ENCODE assay signal across 8 cellular contexts in genomic region chr6:29705389-29706231, GRCh38. TPM values are rescaled to one million over a fixed set of nuclear protein-coding genes. Genes with fewer than 3 reads are reported as not detected.
DNase-seq lines count a peak whose midpoint lies in the region; ATAC-seq and TF ChIP-seq lines count a peak whose summit lies in the region.

No MANE protein-coding gene starts in this region.

- TF ChIP-seq CTCF in AG04450 (IDR thresholded peaks at IDR 0.05; ENCODE audit: low read depth, low read length) (peak; percentile 66), GM12865 (IDR thresholded peaks at IDR 0.05; ENCODE audit: insufficient read depth, low read depth, low read length, missing control alignments) (peak; percentile 53), natural killer cell (IDR thresholded peaks at IDR 0.05) (peak; percentile 67)

- ATAC-seq in esophagus mucosa (peak; percentile 47), natural killer cell (no peak), GM18520 (IDR thresholded peaks at IDR 0.05; ENCODE audit: unreplicated experiment) (no peak), HG02588 (IDR thresholded peaks at IDR 0.05; ENCODE audit: unreplicated experiment) (no peak)

- peak overlapping the region; percentile 65 to 87 for H3K27ac Mint-ChIP-seq in natural killer cell

- no peak overlapping the region for H3K27ac ChIP-seq in AG04450 (ENCODE audit: low read depth, low read length)

- H3K4me3 Mint-ChIP-seq in natural killer cell = peak overlapping the region; percentile 55

- H3K9me3 ChIP-seq in AG04450 (ENCODE audit: control insufficient read depth, insufficient read depth, low read length) = no peaks in the 10 kb centered on the region

- peaks cover 10 to 17% of the 10 kb centered on the region in 2 donors for H3K27me3 Mint-ChIP-seq in natural killer cell (ENCODE audit: low read depth in 2 of 2)

- peaks cover 57 to 66% of the 10 kb centered on the region in 2 donors for H3K4me1 Mint-ChIP-seq in natural killer cell

- H3K4me3 ChIP-seq in AG04450 (ENCODE audit: low read depth, low read length) (no peak overlapping the region), GM12865 (ENCODE audit: low read depth, low read length) (no peak overlapping the region)

- H3K36me3 Mint-ChIP-seq in natural killer cell = no peaks in the 10 kb centered on the region

- peak; percentile 15 for DNase-seq in AG04450 (ENCODE audit: low read depth, low spot score)
- no peak for DNase-seq in GM12865 (ENCODE audit: low read depth)
- peak; percentile 62 for DNase-seq in OCI-M1 (lab: John Stamatoyannopoulos, UW)
- no peak for DNase-seq in natural killer cell
- no peak for DNase-seq in NCI-H774 (lab: John Stamatoyannopoulos, UW)

- POLR2A ChIA-PET in AG04450 (lab: Yijun Ruan, JAX) = no interaction called here

- no peaks in the 10 kb centered on the region for H3K9me3 Mint-ChIP-seq in natural killer cell

- CTCF ChIA-PET in AG04450 (lab: Charles Lee) = interaction anchor here (0.6 to 2.5 kb wide), 10 partner anchors 10 to 328 kb away, joined by 3 to 20 read pairs (median 3); no protein-coding TSS in a partner anchor

- H3K27me3 ChIP-seq in AG04450 (ENCODE audit: control insufficient read depth, insufficient read depth, low read length) = peaks cover 11% of the 10 kb centered on the region

- intact Hi-C loops in natural killer cell (cut with micrococcal nuclease) = loop anchor here (1.0 to 10.0 kb wide), 2 partner anchors 130 to 259 kb away; no protein-coding TSS in a partner anchor

RNA-seq across cellular contexts. Expression of gene HLA-F, which starts 17.6 kb away (rescaled TPM):
- 0.12 TPM in 1 of 2 replicates, not detected in the other for polyA plus RNA-seq in AG04450 (2011; rRNA removed)
- not detected in 2 replicates for polyA minus RNA-seq in AG04450 (2011; rRNA and poly(A)+ RNA removed)
- total RNA-seq in esophagus mucosa = 6.8 TPM
- total RNA-seq in natural killer cell = 1,000 to 10,000 TPM; 1,031 to 1,621 (median 1,125) TPM

RNA-seq across cellular contexts. Expression of gene ZFP57, which starts 24.7 kb away (rescaled TPM):
- not detected in 2 replicates for polyA plus RNA-seq in AG04450 (2011; rRNA removed)
- not detected in 2 replicates for polyA minus RNA-seq in AG04450 (2011; rRNA and poly(A)+ RNA removed)
- total RNA-seq in esophagus mucosa (2.1 TPM), natural killer cell (10 to 100 TPM in 1 of 3 donors, 1 to 10 TPM in 1, not detected in 1; 2.9 to 12.8 TPM)

RNA-seq across cellular contexts. Expression of gene MOG, which starts 48.7 kb away (rescaled TPM):
- polyA plus RNA-seq in AG04450 (2011; rRNA removed) = not detected in 2 replicates
- not detected in 2 replicates for polyA minus RNA-seq in AG04450 (2011; rRNA and poly(A)+ RNA removed)
- total RNA-seq in esophagus mucosa = not detected
- total RNA-seq in natural killer cell = not detected

Comparison
In these comparisons a context has a peak if more than half of its experiments do, and no peak if none do; other contexts are left out.
1. DNase-seq: peak in AG04450 (single experiment) and OCI-M1 (single experiment); none in GM12865 (single experiment), natural killer cell (single experiment) and NCI-H774 (single experiment).
2. RNA of gene HLA-F, which starts 17.6 kb away (total RNA-seq): 1,031 to 1,621 TPM in natural killer cell; 6.8 TPM in esophagus mucosa (single experiment); every median in the first group is over 100 times any median in the second.
3. Peak in every context shown above with its lines, with median percentiles within 50 percentile points of each other: CTCF ChIP-seq.